Comparison of ENCODE assay signal across 1 cellular context in genomic region chr11:121337740-121338272, GRCh38.
TF ChIP-seq lines count a peak whose summit lies in the region.

No MANE protein-coding gene starts in this region.

TF ChIP-seq in GM23338, 12 proteins besides CTCF, POLR2A, EP300 and RAD21 (continued from another document):
- TF ChIP-seq, protein P1, sequence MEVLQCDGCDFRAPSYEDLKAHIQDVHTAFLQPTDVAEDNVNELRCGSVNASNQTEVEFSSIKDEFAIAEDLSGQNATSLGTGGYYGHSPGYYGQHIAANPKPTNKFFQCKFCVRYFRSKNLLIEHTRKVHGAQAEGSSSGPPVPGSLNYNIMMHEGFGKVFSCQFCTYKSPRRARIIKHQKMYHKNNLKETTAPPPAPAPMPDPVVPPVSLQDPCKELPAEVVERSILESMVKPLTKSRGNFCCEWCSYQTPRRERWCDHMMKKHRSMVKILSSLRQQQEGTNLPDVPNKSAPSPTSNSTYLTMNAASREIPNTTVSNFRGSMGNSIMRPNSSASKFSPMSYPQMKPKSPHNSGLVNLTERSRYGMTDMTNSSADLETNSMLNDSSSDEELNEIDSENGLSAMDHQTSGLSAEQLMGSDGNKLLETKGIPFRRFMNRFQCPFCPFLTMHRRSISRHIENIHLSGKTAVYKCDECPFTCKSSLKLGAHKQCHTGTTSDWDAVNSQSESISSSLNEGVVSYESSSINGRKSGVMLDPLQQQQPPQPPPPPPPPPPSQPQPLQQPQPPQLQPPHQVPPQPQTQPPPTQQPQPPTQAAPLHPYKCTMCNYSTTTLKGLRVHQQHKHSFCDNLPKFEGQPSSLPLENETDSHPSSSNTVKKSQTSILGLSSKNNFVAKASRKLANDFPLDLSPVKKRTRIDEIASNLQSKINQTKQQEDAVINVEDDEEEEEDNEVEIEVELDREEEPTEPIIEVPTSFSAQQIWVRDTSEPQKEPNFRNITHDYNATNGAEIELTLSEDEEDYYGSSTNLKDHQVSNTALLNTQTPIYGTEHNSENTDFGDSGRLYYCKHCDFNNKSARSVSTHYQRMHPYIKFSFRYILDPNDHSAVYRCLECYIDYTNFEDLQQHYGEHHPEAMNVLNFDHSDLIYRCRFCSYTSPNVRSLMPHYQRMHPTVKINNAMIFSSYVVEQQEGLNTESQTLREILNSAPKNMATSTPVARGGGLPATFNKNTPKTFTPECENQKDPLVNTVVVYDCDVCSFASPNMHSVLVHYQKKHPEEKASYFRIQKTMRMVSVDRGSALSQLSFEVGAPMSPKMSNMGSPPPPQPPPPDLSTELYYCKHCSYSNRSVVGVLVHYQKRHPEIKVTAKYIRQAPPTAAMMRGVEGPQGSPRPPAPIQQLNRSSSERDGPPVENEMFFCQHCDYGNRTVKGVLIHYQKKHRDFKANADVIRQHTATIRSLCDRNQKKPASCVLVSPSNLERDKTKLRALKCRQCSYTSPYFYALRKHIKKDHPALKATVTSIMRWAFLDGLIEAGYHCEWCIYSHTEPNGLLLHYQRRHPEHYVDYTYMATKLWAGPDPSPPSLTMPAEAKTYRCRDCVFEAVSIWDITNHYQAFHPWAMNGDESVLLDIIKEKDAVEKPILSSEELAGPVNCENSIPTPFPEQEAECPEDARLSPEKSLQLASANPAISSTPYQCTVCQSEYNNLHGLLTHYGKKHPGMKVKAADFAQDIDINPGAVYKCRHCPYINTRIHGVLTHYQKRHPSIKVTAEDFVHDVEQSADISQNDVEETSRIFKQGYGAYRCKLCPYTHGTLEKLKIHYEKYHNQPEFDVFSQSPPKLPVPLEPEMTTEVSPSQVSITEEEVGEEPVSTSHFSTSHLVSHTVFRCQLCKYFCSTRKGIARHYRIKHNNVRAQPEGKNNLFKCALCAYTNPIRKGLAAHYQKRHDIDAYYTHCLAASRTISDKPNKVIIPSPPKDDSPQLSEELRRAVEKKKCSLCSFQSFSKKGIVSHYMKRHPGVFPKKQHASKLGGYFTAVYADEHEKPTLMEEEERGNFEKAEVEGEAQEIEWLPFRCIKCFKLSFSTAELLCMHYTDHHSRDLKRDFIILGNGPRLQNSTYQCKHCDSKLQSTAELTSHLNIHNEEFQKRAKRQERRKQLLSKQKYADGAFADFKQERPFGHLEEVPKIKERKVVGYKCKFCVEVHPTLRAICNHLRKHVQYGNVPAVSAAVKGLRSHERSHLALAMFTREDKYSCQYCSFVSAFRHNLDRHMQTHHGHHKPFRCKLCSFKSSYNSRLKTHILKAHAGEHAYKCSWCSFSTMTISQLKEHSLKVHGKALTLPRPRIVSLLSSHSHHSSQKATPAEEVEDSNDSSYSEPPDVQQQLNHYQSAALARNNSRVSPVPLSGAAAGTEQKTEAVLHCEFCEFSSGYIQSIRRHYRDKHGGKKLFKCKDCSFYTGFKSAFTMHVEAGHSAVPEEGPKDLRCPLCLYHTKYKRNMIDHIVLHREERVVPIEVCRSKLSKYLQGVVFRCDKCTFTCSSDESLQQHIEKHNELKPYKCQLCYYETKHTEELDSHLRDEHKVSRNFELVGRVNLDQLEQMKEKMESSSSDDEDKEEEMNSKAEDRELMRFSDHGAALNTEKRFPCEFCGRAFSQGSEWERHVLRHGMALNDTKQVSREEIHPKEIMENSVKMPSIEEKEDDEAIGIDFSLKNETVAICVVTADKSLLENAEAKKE (CRISPR knock-in tag; IDR thresholded peaks at IDR 0.05): no peak
- TF ChIP-seq, protein P2, sequence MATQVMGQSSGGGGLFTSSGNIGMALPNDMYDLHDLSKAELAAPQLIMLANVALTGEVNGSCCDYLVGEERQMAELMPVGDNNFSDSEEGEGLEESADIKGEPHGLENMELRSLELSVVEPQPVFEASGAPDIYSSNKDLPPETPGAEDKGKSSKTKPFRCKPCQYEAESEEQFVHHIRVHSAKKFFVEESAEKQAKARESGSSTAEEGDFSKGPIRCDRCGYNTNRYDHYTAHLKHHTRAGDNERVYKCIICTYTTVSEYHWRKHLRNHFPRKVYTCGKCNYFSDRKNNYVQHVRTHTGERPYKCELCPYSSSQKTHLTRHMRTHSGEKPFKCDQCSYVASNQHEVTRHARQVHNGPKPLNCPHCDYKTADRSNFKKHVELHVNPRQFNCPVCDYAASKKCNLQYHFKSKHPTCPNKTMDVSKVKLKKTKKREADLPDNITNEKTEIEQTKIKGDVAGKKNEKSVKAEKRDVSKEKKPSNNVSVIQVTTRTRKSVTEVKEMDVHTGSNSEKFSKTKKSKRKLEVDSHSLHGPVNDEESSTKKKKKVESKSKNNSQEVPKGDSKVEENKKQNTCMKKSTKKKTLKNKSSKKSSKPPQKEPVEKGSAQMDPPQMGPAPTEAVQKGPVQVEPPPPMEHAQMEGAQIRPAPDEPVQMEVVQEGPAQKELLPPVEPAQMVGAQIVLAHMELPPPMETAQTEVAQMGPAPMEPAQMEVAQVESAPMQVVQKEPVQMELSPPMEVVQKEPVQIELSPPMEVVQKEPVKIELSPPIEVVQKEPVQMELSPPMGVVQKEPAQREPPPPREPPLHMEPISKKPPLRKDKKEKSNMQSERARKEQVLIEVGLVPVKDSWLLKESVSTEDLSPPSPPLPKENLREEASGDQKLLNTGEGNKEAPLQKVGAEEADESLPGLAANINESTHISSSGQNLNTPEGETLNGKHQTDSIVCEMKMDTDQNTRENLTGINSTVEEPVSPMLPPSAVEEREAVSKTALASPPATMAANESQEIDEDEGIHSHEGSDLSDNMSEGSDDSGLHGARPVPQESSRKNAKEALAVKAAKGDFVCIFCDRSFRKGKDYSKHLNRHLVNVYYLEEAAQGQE (IDR thresholded peaks at IDR 0.05; ENCODE audit: unreplicated experiment): no peak
- no peak for TF ChIP-seq NANOG (IDR thresholded peaks at IDR 0.05; ENCODE audit: borderline replicate concordance)
- no peak for TF ChIP-seq JUNB (IDR thresholded peaks at IDR 0.05; ENCODE audit: unreplicated experiment)
- TF ChIP-seq, protein P3, sequence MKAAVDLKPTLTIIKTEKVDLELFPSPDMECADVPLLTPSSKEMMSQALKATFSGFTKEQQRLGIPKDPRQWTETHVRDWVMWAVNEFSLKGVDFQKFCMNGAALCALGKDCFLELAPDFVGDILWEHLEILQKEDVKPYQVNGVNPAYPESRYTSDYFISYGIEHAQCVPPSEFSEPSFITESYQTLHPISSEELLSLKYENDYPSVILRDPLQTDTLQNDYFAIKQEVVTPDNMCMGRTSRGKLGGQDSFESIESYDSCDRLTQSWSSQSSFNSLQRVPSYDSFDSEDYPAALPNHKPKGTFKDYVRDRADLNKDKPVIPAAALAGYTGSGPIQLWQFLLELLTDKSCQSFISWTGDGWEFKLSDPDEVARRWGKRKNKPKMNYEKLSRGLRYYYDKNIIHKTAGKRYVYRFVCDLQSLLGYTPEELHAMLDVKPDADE (IDR thresholded peaks at IDR 0.05): no peak
- TF ChIP-seq EZH2phosphoT487 (IDR thresholded peaks at IDR 0.05; ENCODE audit: unreplicated experiment): no peak
